9 cellular contexts compared by ENCODE assay signal in genomic region chr2:74740395-74741075, GRCh38.
DNase-seq lines count a peak whose midpoint lies in the region; ATAC-seq and TF ChIP-seq lines count a peak whose summit lies in the region.
"Had no signal": no experiment of that assay in that cellular context is flagged by ENCODE, and none has a peak within 500 bp of the region (broad histone marks: within the 10 kb centered on the region; RNA-seq: fewer than 3 reads in every experiment).

No MANE protein-coding gene starts in this region.

- H3K36me3 ChIP-seq in Peyer's patch (no peaks in the 10 kb centered on the region), uterus (no peaks in the 10 kb centered on the region)

- TF ChIP-seq POLR2A in Peyer's patch (IDR thresholded peaks at IDR 0.05), result no peak
- TF ChIP-seq POLR2A in uterus (IDR thresholded peaks at IDR 0.05), result no peak

- peaks cover 11% of the 10 kb centered on the region for H3K9me3 Mint-ChIP-seq in activated T-helper 1 cell treated with anti-CD3 and anti-CD28 coated beads, Interleukin-12 subunit alpha, Interleukin-12 subunit beta, Interleukin-2, Interleukin-4 antibody, amounts not matched to agents 30 ng/mL and 10 ng/mL and 1 ng/mL, durations not matched to agents 14 hours and 24 hours and 36 hours

- peaks cover 7% of the 10 kb centered on the region for H3K27me3 Mint-ChIP-seq in activated T-helper 1 cell treated with anti-CD3 and anti-CD28 coated beads, Interleukin-12 subunit alpha, Interleukin-12 subunit beta, Interleukin-2, Interleukin-4 antibody, amounts not matched to agents 30 ng/mL and 10 ng/mL and 1 ng/mL, durations not matched to agents 14 hours and 24 hours and 36 hours (ENCODE audit: insufficient read depth)
- H3K27me3 Mint-ChIP-seq: dendritic cell treated with granulocyte-macrophage colony-stimulating factor and Interleukin-4, amounts not matched to agents 40 ng/mL and 50 ng/mL, for 4 days had no signal

- no peak overlapping the region for H3K27ac Mint-ChIP-seq in activated T-helper 1 cell treated with anti-CD3 and anti-CD28 coated beads, Interleukin-12 subunit alpha, Interleukin-12 subunit beta, Interleukin-2, Interleukin-4 antibody, amounts not matched to agents 30 ng/mL and 10 ng/mL and 1 ng/mL, durations not matched to agents 14 hours and 24 hours and 36 hours

- TF ChIP-seq CTCF in Peyer's patch (IDR thresholded peaks at IDR 0.05), result peak in 1 of 6 experiments; percentile 5
- no peak for TF ChIP-seq CTCF in fibroblast of mammary gland (conservative IDR thresholded peaks at IDR 0.05; ENCODE audit: control insufficient read depth, insufficient read depth, low read depth, low read length)
- no peak for TF ChIP-seq CTCF in uterus (IDR thresholded peaks at IDR 0.05)

- no peak overlapping the region for H3K4me3 Mint-ChIP-seq in activated T-helper 1 cell treated with anti-CD3 and anti-CD28 coated beads, Interleukin-12 subunit alpha, Interleukin-12 subunit beta, Interleukin-2, Interleukin-4 antibody, amounts not matched to agents 30 ng/mL and 10 ng/mL and 1 ng/mL, durations not matched to agents 14 hours and 24 hours and 36 hours
- H3K4me3 Mint-ChIP-seq: dendritic cell treated with granulocyte-macrophage colony-stimulating factor and Interleukin-4, amounts not matched to agents 40 ng/mL and 50 ng/mL, for 4 days had no signal

- H3K4me3 ChIP-seq in Peyer's patch, result no peak overlapping the region
- H3K4me3 ChIP-seq in fibroblast of mammary gland (ENCODE audit: control insufficient read depth, low read depth, low read length), result no peak overlapping the region
- H3K4me3 ChIP-seq in uterus, result no peak overlapping the region

- peak overlapping the region in 2 of 4 donors; percentile 14 to 33 for H3K27ac ChIP-seq in Peyer's patch
- no peak overlapping the region for H3K27ac ChIP-seq in uterus

- H3K9me3 ChIP-seq in Peyer's patch, result peaks cover 0 to 7% (median 0%) of the 10 kb centered on the region in 4 donors
- no peaks in the 10 kb centered on the region for H3K9me3 ChIP-seq in uterus

- DNase-seq in GM04503 (ENCODE audit: low read depth) (peak; percentile 94), Peyer's patch (peak in 2 of 3 donors; percentile 78 to 90), fibroblast of mammary gland (ENCODE audit: low read depth) (peak; percentile 94), posterior vena cava (ENCODE audit: low spot score) (peak; percentile 85), retina (no peak), uterus (no peak)
- no peak for DNase-seq in activated T-helper 1 cell treated with anti-CD3 and anti-CD28 coated beads, Interleukin-12 subunit alpha, Interleukin-12 subunit beta, Interleukin-2, Interleukin-4 antibody, amounts not matched to agents 30 ng/mL and 10 ng/mL and 1 ng/mL, durations not matched to agents 14 hours and 24 hours and 36 hours (ENCODE audit: low spot score)

- intact Hi-C loops in posterior vena cava (cut with DNase I) (loop anchor here in 1 of 2 donors (2.0 kb wide), 1 partner anchor 76 kb away; no protein-coding TSS in a partner anchor), uterus (cut with DNase I; ENCODE audit: low total_unique reads) (no loop called here)
- intact Hi-C loops in activated T-helper 1 cell treated with anti-CD3 and anti-CD28 coated beads, Interleukin-12 subunit alpha, Interleukin-12 subunit beta, Interleukin-2, Interleukin-4 antibody, amounts not matched to agents 30 ng/mL and 10 ng/mL and 1 ng/mL, durations not matched to agents 14 hours and 24 hours and 36 hours (cut with micrococcal nuclease), result no loop called here

- H3K27me3 ChIP-seq in Peyer's patch, result no peaks in the 10 kb centered on the region
- H3K27me3 ChIP-seq in uterus, result no peaks in the 10 kb centered on the region

- no peaks in the 10 kb centered on the region for H3K4me1 Mint-ChIP-seq in activated T-helper 1 cell treated with anti-CD3 and anti-CD28 coated beads, Interleukin-12 subunit alpha, Interleukin-12 subunit beta, Interleukin-2, Interleukin-4 antibody, amounts not matched to agents 30 ng/mL and 10 ng/mL and 1 ng/mL, durations not matched to agents 14 hours and 24 hours and 36 hours (ENCODE audit: low read depth)

- peaks cover 0 to 10% (median 0%) of the 10 kb centered on the region in 4 donors for H3K4me1 ChIP-seq in Peyer's patch
- H3K4me1 ChIP-seq in uterus, result no peaks in the 10 kb centered on the region

- no peak for ATAC-seq in HG02678 (IDR thresholded peaks at IDR 0.05; ENCODE audit: unreplicated experiment)

- H3K36me3 Mint-ChIP-seq in activated T-helper 1 cell treated with anti-CD3 and anti-CD28 coated beads, Interleukin-12 subunit alpha, Interleukin-12 subunit beta, Interleukin-2, Interleukin-4 antibody, amounts not matched to agents 30 ng/mL and 10 ng/mL and 1 ng/mL, durations not matched to agents 14 hours and 24 hours and 36 hours (ENCODE audit: low read depth), result peaks cover 2% of the 10 kb centered on the region

Comparison
In these comparisons a context has a peak if more than half of its experiments do, and no peak if none do; other contexts are left out.
1. DNase-seq: peak in GM04503 (single experiment), Peyer's patch (2 of 3), fibroblast of mammary gland (single experiment) and posterior vena cava (single experiment); none in retina (single experiment), activated T-helper 1 cell treated with anti-CD3 and anti-CD28 coated beads, Interleukin-12 subunit alpha, Interleukin-12 subunit beta, Interleukin-2, Interleukin-4 antibody, amounts not matched to agents 30 ng/mL and 10 ng/mL and 1 ng/mL, durations not matched to agents 14 hours and 24 hours and 36 hours (single experiment) and uterus (0 of 2).